Comparison of ENCODE assay signal across 8 cellular contexts in the genomic region with DNA sequence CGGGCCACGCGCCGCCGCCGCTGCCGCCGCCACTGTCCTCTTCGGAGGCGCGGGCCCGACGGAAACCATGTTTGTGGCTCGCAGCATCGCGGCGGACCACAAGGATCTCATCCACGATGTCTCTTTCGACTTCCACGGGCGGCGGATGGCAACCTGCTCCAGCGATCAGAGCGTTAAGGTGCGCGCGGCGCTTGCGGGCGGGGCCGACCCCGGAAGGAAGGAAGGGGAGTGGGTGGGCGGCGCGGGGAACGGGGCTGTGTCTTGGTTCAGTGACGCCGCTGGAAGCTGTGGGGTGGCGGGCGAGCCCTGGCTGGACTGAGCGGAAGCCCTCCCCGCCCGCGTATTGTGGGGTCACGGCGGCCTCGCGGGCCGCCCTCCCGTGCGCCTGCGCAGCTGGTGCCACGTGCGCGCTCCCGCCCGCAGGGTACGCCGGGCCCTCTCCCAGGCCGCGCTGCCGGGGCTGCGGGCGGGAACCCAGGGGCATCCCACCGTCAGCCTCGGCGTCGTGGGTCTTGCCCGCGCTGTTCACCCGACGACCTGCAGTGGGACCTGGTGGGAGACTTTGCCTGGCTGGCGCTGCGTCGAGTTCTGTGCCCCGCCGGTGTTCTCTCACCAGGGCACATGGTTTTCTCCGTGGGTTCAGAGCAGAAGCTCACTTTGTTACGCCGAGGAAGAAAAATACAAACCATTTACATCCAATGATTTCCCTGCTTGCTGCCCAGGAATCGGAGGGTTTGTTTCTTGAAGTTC. TPM values are rescaled to one million over a fixed set of nuclear protein-coding genes. Genes with fewer than 3 reads are reported as not detected.
DNase-seq lines count a peak whose midpoint lies in the region; ATAC-seq, FAIRE-seq and TF ChIP-seq lines count a peak whose summit lies in the region.

No MANE protein-coding gene starts in this region.

- H3K36me3 Mint-ChIP-seq in central memory CD8-positive, alpha-beta T cell (ENCODE audit: insufficient read depth), result peaks cover 20% of the 10 kb centered on the region

- no peaks in the 10 kb centered on the region for H3K27me3 Mint-ChIP-seq in central memory CD8-positive, alpha-beta T cell

- no peaks in the 10 kb centered on the region for H3K9me3 ChIP-seq in kidney (ENCODE audit: control insufficient read depth in 1 of 2, low read length in 2 of 2)

- peak overlapping the region; percentile 85 to 87 for H3K4me3 ChIP-seq in kidney (ENCODE audit: low read length in 2 of 2)

- DNase-seq in AG09319 (ENCODE audit: extremely low read depth, low read depth) (peak; percentile 61), NCI-H345 treated with DMSO at 0.1 percent for 48 hours (lab: John Stamatoyannopoulos, UW; ENCODE audit: unreplicated experiment) (peak; percentile 62), kidney (peak; percentile 99)
- peak; percentile 95 for DNase-seq in central memory CD8-positive, alpha-beta T cell (ENCODE audit: low spot score in 2 of 2)
- peak; percentile 95 to 98 (median 97) for DNase-seq in stimulated activated CD4-positive, alpha-beta T cell treated with anti-CD3 and anti-CD28 coated beads, Interleukin-12 subunit alpha, Interleukin-12 subunit beta, amount 100 ng/mL, for 48 hours (ENCODE audit: low read depth in 2 of 3, low spot score in 1 of 3)

- ATAC-seq in HG03159 (IDR thresholded peaks at IDR 0.05; ENCODE audit: unreplicated experiment), result peak; percentile 68
- ATAC-seq in activated CD4-positive, CD25-positive, alpha-beta regulatory T cell treated with anti-CD3 and anti-CD28 coated beads, Interleukin-2, amount 50 U/mL, for 24 hours, result peak; percentile 88
- peak; percentile 82 for ATAC-seq in central memory CD8-positive, alpha-beta T cell (replicated peaks; ENCODE audit: extremely low read depth, poor library complexity, severe bottlenecking)

- H3K4me1 ChIP-seq in kidney (ENCODE audit: control insufficient read depth in 1 of 2, insufficient read depth in 1 of 2, low read depth in 1 of 2, low read length in 2 of 2), result peaks cover 3 to 11% of the 10 kb centered on the region in 2 donors

- TF ChIP-seq CTCF in AG09319 (IDR thresholded peaks at IDR 0.05; ENCODE audit: low read depth, low read length) (no peak), kidney (IDR thresholded peaks at IDR 0.05; ENCODE audit: borderline replicate concordance, extremely low read depth, insufficient read depth) (no peak)

- peak overlapping the region; percentile 69 to 86 for H3K9ac ChIP-seq in kidney (ENCODE audit: low read length in 2 of 2)

- H3K36me3 ChIP-seq in kidney (ENCODE audit: control insufficient read depth in 1 of 2, insufficient read depth in 2 of 2, low read length in 2 of 2), result no peaks in the 10 kb centered on the region

- no peaks in the 10 kb centered on the region for H3K9me3 Mint-ChIP-seq in central memory CD8-positive, alpha-beta T cell

- TF ChIP-seq POLR2A in GM18951 (IDR thresholded peaks at IDR 0.05; ENCODE audit: extremely low read depth, insufficient read depth, insufficient read length), result peak; percentile 75

- H3K27ac Mint-ChIP-seq in central memory CD8-positive, alpha-beta T cell (ENCODE audit: low read depth), result peak overlapping the region; percentile 96

- FAIRE-seq in kidney (lab: Jason Lieb, UNC), result no peak

- in situ Hi-C loops in GM18951 (cut with MboI; ENCODE audit: low sequenced_read_pairs, unreplicated experiment), result loop anchor here (25.0 kb wide), 1 partner anchor 561 kb away; the partner anchor contains the start of gene AFG3L2

- peaks cover 19% of the 10 kb centered on the region for H3K4me1 Mint-ChIP-seq in central memory CD8-positive, alpha-beta T cell

- peak overlapping the region; percentile 87 for H3K4me3 Mint-ChIP-seq in central memory CD8-positive, alpha-beta T cell

- intact Hi-C loops in kidney (cut with DNase I), result no loop called here

- H3K27ac ChIP-seq in kidney (ENCODE audit: low read depth in 2 of 2, low read length in 2 of 2), result peak overlapping the region; percentile 99

RNA-seq across cellular contexts. Expression of gene SEH1L, which starts 0.4 kb away (rescaled TPM):
- total RNA-seq in kidney, result 43.3 TPM
- polyA plus RNA-seq in kidney (ENCODE audit: insufficient read depth, low read depth, low replicate concordance), result 15.8 TPM

RNA-seq across cellular contexts. Expression of gene CEP192, which starts 42.9 kb away (rescaled TPM):
- 31.7 TPM for total RNA-seq in kidney
- 4.9 TPM for polyA plus RNA-seq in kidney (ENCODE audit: insufficient read depth, low read depth, low replicate concordance)

Comparison
In these comparisons a context has a peak if more than half of its experiments do, and no peak if none do; other contexts are left out.
1. Peak in every context shown above with its lines: DNase-seq, ATAC-seq, H3K4me3 ChIP-seq and H3K27ac ChIP-seq.